In the genomic region with DNA sequence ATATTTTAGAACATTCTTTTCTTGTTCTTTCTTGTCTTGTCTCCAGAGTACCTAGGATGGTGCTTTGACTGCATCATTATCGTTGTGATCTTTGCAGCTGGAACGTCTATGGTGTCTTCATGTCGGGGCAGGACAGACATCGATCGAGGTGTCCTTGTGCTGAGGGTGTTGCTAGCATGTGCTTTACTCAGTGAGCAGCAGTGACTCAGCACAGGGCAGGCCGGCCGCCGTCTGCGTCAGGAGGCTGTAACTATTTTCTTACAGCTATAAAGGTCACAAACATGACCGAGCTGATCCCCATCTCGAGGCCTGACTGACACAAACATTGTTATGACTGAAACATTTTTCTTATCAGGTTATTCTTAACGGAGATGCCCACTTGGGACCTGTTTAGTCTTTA, we compare ENCODE assay signal across 38 cellular contexts. TPM values are rescaled to one million over a fixed set of nuclear protein-coding genes. Genes with fewer than 3 reads are reported as not detected.
"Had no signal": no experiment of that assay in that cellular context is flagged by ENCODE, and none has a peak within 500 bp of the region (broad histone marks: within the 10 kb centered on the region; RNA-seq: fewer than 3 reads in every experiment).

No MANE protein-coding gene starts in this region.

- H3K9me3 ChIP-seq: Peyer's patch had no signal

- H3K27ac ChIP-seq: brain microvascular endothelial cell, WERI-Rb-1 had no signal

- H3K36me3 ChIP-seq: brain microvascular endothelial cell, Peyer's patch, WERI-Rb-1 had no signal

- ATAC-seq: activated CD8-positive, alpha-beta T cell treated with anti-CD3 and anti-CD28 coated beads for 36 hours; activated T-cell treated with anti-CD3 and anti-CD28 coated beads, Interleukin-2, amount 50 U/mL, for 72 hours; activated T-helper 17 cell treated with anti-CD3 and anti-CD28 coated beads, Interleukin-2, amount 50 U/mL, for 72 hours; PC-3 had no signal

- DNase-seq: activated CD4-positive, alpha-beta T cell treated with anti-CD3 and anti-CD28 coated beads for 1 hour; activated CD4-positive, alpha-beta T cell treated with anti-CD3 and anti-CD28 coated beads for 48 hours; activated CD4-positive, alpha-beta T cell treated with anti-CD3 and anti-CD28 coated beads, Interleukin-2, amount 50 U/mL, for 4 hours; activated CD4-positive, CD25-positive, alpha-beta regulatory T cell; activated CD8-positive, alpha-beta T cell treated with anti-CD3 and anti-CD28 coated beads for 36 hours; activated effector memory CD4-positive, alpha-beta T cell treated with anti-CD3 and anti-CD28 coated beads, Interleukin-2, amount 50 U/mL, for 16 hours; activated naive CD4-positive, alpha-beta T cell; activated naive CD4-positive, alpha-beta T cell treated with anti-CD3 and anti-CD28 coated beads, Interleukin-2, amount 50 U/mL, for 16 hours; activated naive CD8-positive, alpha-beta T cell treated with anti-CD3 and anti-CD28 coated beads for 36 hours; activated T-cell treated with anti-CD3 and anti-CD28 coated beads, Interleukin-2, amount 50 U/mL, for 1 hour; activated T-cell treated with anti-CD3 and anti-CD28 coated beads, Interleukin-2, amount 50 U/mL, for 72 hours; amniotic stem cell; brain microvascular endothelial cell; central memory CD4-positive, alpha-beta T cell; MM.1S; MV-4-11; NCI-H1092 treated with DMSO at 0.1 percent for 48 hours; NCI-H1417; NCI-H146; NCI-H187; NCI-H2029 treated with DMSO at 0.1 percent for 48 hours; NCI-H2107; NCI-H2171; NCI-H510A; NCI-H526; NCI-H748 treated with DMSO at 0.1 percent for 48 hours; NK-92 treated with Interleukin-12 subunit alpha and Interleukin-12 subunit beta, amount 100 ng/mL, for 24 hours; PC-3; Right ventricle myocardium superior; T1000; WERI-Rb-1 had no signal

- H3K27me3 ChIP-seq: Peyer's patch had no signal

- H3K4me3 ChIP-seq: Peyer's patch had no signal

RNA-seq across cellular contexts. Expression of a gene that starts 14.9 kb away (rescaled TPM):
- total RNA-seq: activated CD8-positive, alpha-beta memory T cell treated with anti-CD3 and anti-CD28 coated beads for 36 hours; activated CD8-positive, alpha-beta T cell treated with anti-CD3 and anti-CD28 coated beads for 36 hours; activated naive CD8-positive, alpha-beta T cell treated with anti-CD3 and anti-CD28 coated beads for 36 hours; activated T-cell treated with anti-CD3 and anti-CD28 coated beads, Interleukin-2, amount 50 U/mL, for 72 hours; activated T-helper 17 cell treated with anti-CD3 and anti-CD28 coated beads, Interleukin-2, amount 50 U/mL, for 72 hours; aorta; cerebellum; PC-3; Peyer's patch; Right ventricle myocardium superior; T-helper 1 cell treated with Interleukin-12 subunit alpha and Interleukin-12 subunit beta and Interleukin-4 antibody, amounts not matched to agents 30 ng/mL and 1 ng/mL, for 36 hours; T-helper 2 cell treated with Interferon-gamma antibody and Interleukin-4, amounts not matched to agents 100 ng/mL and 5 ng/mL, for 36 hours had no signal
- polyA plus RNA-seq: aorta had no signal

RNA-seq across cellular contexts. Expression of a gene that starts 21.0 kb away (rescaled TPM):
- total RNA-seq: activated CD8-positive, alpha-beta memory T cell treated with anti-CD3 and anti-CD28 coated beads for 36 hours; activated CD8-positive, alpha-beta T cell treated with anti-CD3 and anti-CD28 coated beads for 36 hours; activated naive CD8-positive, alpha-beta T cell treated with anti-CD3 and anti-CD28 coated beads for 36 hours; activated T-cell treated with anti-CD3 and anti-CD28 coated beads, Interleukin-2, amount 50 U/mL, for 72 hours; activated T-helper 17 cell treated with anti-CD3 and anti-CD28 coated beads, Interleukin-2, amount 50 U/mL, for 72 hours; PC-3; T-helper 1 cell treated with Interleukin-12 subunit alpha and Interleukin-12 subunit beta and Interleukin-4 antibody, amounts not matched to agents 30 ng/mL and 1 ng/mL, for 36 hours; T-helper 2 cell treated with Interferon-gamma antibody and Interleukin-4, amounts not matched to agents 100 ng/mL and 5 ng/mL, for 36 hours had no signal
